8 cellular contexts compared by ENCODE assay signal in the genomic region with DNA sequence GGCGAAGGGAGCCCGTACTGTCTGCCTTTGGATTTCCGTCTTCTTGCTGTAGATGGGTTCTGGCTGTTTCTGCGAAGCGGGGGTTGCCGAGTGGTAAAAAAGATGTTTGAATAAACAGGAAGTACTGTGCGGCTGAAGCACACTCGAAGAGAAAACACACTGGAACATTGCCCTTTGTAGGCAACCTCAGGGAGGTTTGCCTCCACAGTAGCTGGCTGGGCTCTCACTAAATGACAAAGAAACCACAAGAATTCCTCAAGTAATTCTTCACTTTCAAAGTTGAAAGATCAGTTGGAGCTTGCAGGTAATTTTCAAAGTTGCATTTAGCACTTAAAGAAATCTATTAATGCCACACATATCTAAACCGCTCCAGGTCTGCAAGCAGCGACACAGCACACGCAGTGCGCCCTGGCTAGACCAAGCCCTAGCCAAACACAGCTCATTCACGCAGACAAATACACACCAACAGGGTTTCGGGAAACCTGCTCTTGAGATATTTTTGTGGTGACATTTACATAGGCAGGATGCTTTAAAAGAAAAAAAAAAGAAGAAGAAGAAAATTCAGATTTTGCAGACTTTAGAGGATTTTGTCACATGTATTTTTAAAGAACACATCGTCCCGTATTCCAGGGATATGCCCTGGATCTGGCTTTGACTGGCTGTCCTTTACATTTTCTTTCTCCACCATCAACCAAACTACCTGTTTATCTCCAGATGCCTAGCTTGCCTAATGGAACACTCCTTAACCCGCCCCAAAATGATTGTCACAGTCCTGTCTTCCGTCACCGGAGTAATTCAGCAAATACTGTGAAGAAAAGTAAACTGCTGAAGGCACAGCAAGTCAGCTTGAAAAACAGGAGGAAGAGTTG.
DNase-seq lines count a peak whose midpoint lies in the region; FAIRE-seq and TF ChIP-seq lines count a peak whose summit lies in the region.

No MANE protein-coding gene starts in this region.

- H3K4me3 ChIP-seq in astrocyte of the cerebellum (ENCODE audit: low read depth, low read length) (peak overlapping the region; percentile 52), skeletal muscle cell (ENCODE audit: low read depth, low read length) (peak overlapping the region; percentile 57)

- H3K27ac Mint-ChIP-seq in T-helper 1 cell treated with Interleukin-12 subunit alpha and Interleukin-12 subunit beta and Interleukin-4 antibody, amounts not matched to agents 30 μg/mL and 1 μg/mL, for 36 hours = peak overlapping the region; percentile 97

- TF ChIP-seq CTCF in astrocyte of the cerebellum (IDR thresholded peaks at IDR 0.05; ENCODE audit: low read depth, low read length, missing control alignments) = no peak

- peaks cover 16% of the 10 kb centered on the region for H3K27me3 Mint-ChIP-seq in T-helper 1 cell treated with Interleukin-12 subunit alpha and Interleukin-12 subunit beta and Interleukin-4 antibody, amounts not matched to agents 30 μg/mL and 1 μg/mL, for 36 hours (ENCODE audit: low read depth)

- H3K4me1 Mint-ChIP-seq in T-helper 1 cell treated with Interleukin-12 subunit alpha and Interleukin-12 subunit beta and Interleukin-4 antibody, amounts not matched to agents 30 μg/mL and 1 μg/mL, for 36 hours (ENCODE audit: low read depth) = peaks cover 52% of the 10 kb centered on the region

- DNase-seq in ACHN = peak; percentile 66
- peak; percentile 4 for DNase-seq in GM19239 (ENCODE audit: insufficient read length, low spot score)
- DNase-seq in HUDEP-2 (lab: John Stamatoyannopoulos, UW; ENCODE audit: unreplicated experiment in 76 of 76) = peak in 55 of 76 experiments; percentile 2 to 63 (median 23)
- DNase-seq in astrocyte of the cerebellum (ENCODE audit: low read depth) = peak; percentile 84
- peak; percentile 24 to 65 for DNase-seq in hippocampal formation (lab: John Stamatoyannopoulos, UW)
- no peak for DNase-seq in skeletal muscle cell (ENCODE audit: low read depth)
- DNase-seq in putamen (ENCODE audit: low spot score) = no peak

- H3K36me3 Mint-ChIP-seq in T-helper 1 cell treated with Interleukin-12 subunit alpha and Interleukin-12 subunit beta and Interleukin-4 antibody, amounts not matched to agents 30 μg/mL and 1 μg/mL, for 36 hours (ENCODE audit: low read depth) = peaks cover 4% of the 10 kb centered on the region

- in situ Hi-C loops in ACHN (cut with HindIII; ENCODE audit: low pct_ligation_motif_present, low pct_unique_long_range_greater_than_20kb, low sequenced_read_pairs) = no loop called here
- in situ Hi-C loops in astrocyte of the cerebellum (cut with HindIII; ENCODE audit: low sequenced_read_pairs) = no loop called here

- FAIRE-seq in GM19239 (lab: Jason Lieb, UNC) = peak; percentile 59

- H3K4me3 Mint-ChIP-seq in T-helper 1 cell treated with Interleukin-12 subunit alpha and Interleukin-12 subunit beta and Interleukin-4 antibody, amounts not matched to agents 30 μg/mL and 1 μg/mL, for 36 hours = peak overlapping the region; percentile 96

- no peaks in the 10 kb centered on the region for H3K9me3 Mint-ChIP-seq in T-helper 1 cell treated with Interleukin-12 subunit alpha and Interleukin-12 subunit beta and Interleukin-4 antibody, amounts not matched to agents 30 μg/mL and 1 μg/mL, for 36 hours

Comparison
In these comparisons a context has a peak if more than half of its experiments do, and no peak if none do; other contexts are left out.
1. DNase-seq: peak in ACHN (single experiment), GM19239 (single experiment), HUDEP-2 (55 of 76), astrocyte of the cerebellum (single experiment) and hippocampal formation (2 of 2); none in skeletal muscle cell (single experiment) and putamen (single experiment).